Comparison of ENCODE assay signal across 20 cellular contexts in the genomic region with DNA sequence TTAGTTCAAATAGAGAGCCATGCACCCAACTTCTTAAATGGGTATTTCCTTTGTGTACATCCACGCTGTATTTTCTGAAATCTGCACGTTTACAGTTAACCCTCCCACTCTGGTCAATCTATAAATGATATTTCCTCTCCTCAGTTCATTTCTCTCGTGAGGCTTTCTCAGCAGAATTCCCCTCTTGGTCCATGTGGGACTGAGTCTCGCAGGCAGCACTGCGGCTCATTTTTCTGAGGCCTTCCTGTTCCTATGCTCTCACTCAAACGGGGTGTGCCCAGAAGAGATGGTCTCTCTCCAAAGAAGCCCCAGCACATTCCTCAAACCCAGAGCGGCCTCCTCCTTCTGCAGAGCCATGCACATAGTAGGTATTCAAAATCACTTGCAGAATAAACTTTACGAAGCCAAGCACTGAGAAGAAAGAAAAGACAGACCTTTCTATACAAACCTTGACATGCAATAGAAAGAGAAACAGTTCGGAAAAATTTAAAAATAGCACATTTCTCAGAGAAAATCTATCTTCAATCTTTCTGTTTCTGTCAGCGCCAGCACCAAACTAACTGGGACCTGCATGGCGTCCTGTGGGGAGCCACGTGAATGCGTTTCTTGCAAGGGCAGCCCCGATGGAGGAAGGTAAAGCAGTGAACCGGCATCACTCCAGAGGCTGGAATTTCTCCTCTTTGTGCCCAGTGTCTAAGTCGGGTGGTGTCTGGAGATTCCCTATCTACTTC.
DNase-seq lines count a peak whose midpoint lies in the region; ATAC-seq and TF ChIP-seq lines count a peak whose summit lies in the region.
"Had no signal": no experiment of that assay in that cellular context is flagged by ENCODE, and none has a peak within 500 bp of the region (broad histone marks: within the 10 kb centered on the region; RNA-seq: fewer than 3 reads in every experiment).

No MANE protein-coding gene starts in this region.

- H3K27me3 ChIP-seq in body of pancreas: no peaks in the 10 kb centered on the region
- H3K27me3 ChIP-seq: ascending aorta, foreskin keratinocyte, ovary, vagina had no signal

- no peaks in the 10 kb centered on the region for H3K9me3 ChIP-seq in body of pancreas
- H3K9me3 ChIP-seq: ascending aorta, ovary, vagina had no signal

- no peak overlapping the region for H3K4me3 Mint-ChIP-seq in activated naive CD8-positive, alpha-beta T cell treated with anti-CD3 and anti-CD28 coated beads, Interleukin-2, amount 50 U/mL, for 24 hours
- no peak overlapping the region for H3K4me3 Mint-ChIP-seq in activated naive CD8-positive, alpha-beta T cell treated with anti-CD3 and anti-CD28 coated beads for 36 hours
- peak overlapping the region in 3 of 4 donors; percentile 51 to 80 (median 64) for H3K4me3 Mint-ChIP-seq in IgD-negative memory B cell
- H3K4me3 Mint-ChIP-seq in progenitor cell of endocrine pancreas (ENCODE audit: low read depth): no peak overlapping the region
- H3K4me3 Mint-ChIP-seq: CD8-positive, alpha-beta memory T cell; GM23338 had no signal

- intact Hi-C loops in body of pancreas (cut with DNase I): no loop called here

- no peaks in the 10 kb centered on the region for H3K9me3 Mint-ChIP-seq in activated naive CD8-positive, alpha-beta T cell treated with anti-CD3 and anti-CD28 coated beads, Interleukin-2, amount 50 U/mL, for 24 hours
- H3K9me3 Mint-ChIP-seq in activated naive CD8-positive, alpha-beta T cell treated with anti-CD3 and anti-CD28 coated beads for 36 hours: no peaks in the 10 kb centered on the region
- no peaks in the 10 kb centered on the region for H3K9me3 Mint-ChIP-seq in IgD-negative memory B cell
- no peaks in the 10 kb centered on the region for H3K9me3 Mint-ChIP-seq in progenitor cell of endocrine pancreas (ENCODE audit: low read depth)
- H3K9me3 Mint-ChIP-seq: CD8-positive, alpha-beta memory T cell; GM23338 had no signal

- no peak for TF ChIP-seq POLR2A in body of pancreas (IDR thresholded peaks at IDR 0.05)

- peak overlapping the region; percentile 48 for H3K27ac Mint-ChIP-seq in activated naive CD8-positive, alpha-beta T cell treated with anti-CD3 and anti-CD28 coated beads, Interleukin-2, amount 50 U/mL, for 24 hours
- H3K27ac Mint-ChIP-seq in activated naive CD8-positive, alpha-beta T cell treated with anti-CD3 and anti-CD28 coated beads for 36 hours: no peak overlapping the region
- peak overlapping the region; percentile 48 to 99 (median 81) for H3K27ac Mint-ChIP-seq in IgD-negative memory B cell
- H3K27ac Mint-ChIP-seq in progenitor cell of endocrine pancreas: peak overlapping the region; percentile 9

- H3K4me3 ChIP-seq in body of pancreas: no peak overlapping the region
- H3K4me3 ChIP-seq: ascending aorta, GM23338, ovary, vagina had no signal

- ATAC-seq in activated naive CD8-positive, alpha-beta T cell treated with anti-CD3 and anti-CD28 coated beads, Interleukin-2, amount 50 U/mL, for 24 hours: no peak
- ATAC-seq in GM18511 (IDR thresholded peaks at IDR 0.05; ENCODE audit: unreplicated experiment) (no peak), body of pancreas (no peak)
- ATAC-seq: foreskin keratinocyte, left lobe of liver had no signal

- H3K4me1 ChIP-seq in body of pancreas: peaks cover 22% of the 10 kb centered on the region
- H3K4me1 ChIP-seq: foreskin keratinocyte had no signal

- H3K27me3 Mint-ChIP-seq in activated naive CD8-positive, alpha-beta T cell treated with anti-CD3 and anti-CD28 coated beads, Interleukin-2, amount 50 U/mL, for 24 hours: no peaks in the 10 kb centered on the region
- no peaks in the 10 kb centered on the region for H3K27me3 Mint-ChIP-seq in activated naive CD8-positive, alpha-beta T cell treated with anti-CD3 and anti-CD28 coated beads for 36 hours
- H3K27me3 Mint-ChIP-seq in IgD-negative memory B cell: no peaks in the 10 kb centered on the region
- H3K27me3 Mint-ChIP-seq in progenitor cell of endocrine pancreas: no peaks in the 10 kb centered on the region
- H3K27me3 Mint-ChIP-seq: CD8-positive, alpha-beta memory T cell had no signal

- TF ChIP-seq CTCF in progenitor cell of endocrine pancreas (IDR thresholded peaks at IDR 0.05; ENCODE audit: unreplicated experiment) (no peak), body of pancreas (IDR thresholded peaks at IDR 0.05) (no peak)

- H3K27ac ChIP-seq in caudate nucleus (ENCODE audit: low read depth, low read length) (peak overlapping the region; percentile 6), body of pancreas (no peak overlapping the region)
- H3K27ac ChIP-seq: ascending aorta, foreskin keratinocyte, ovary, vagina had no signal

- peaks cover 29% of the 10 kb centered on the region for H3K4me1 Mint-ChIP-seq in activated naive CD8-positive, alpha-beta T cell treated with anti-CD3 and anti-CD28 coated beads, Interleukin-2, amount 50 U/mL, for 24 hours
- peaks cover 23% of the 10 kb centered on the region for H3K4me1 Mint-ChIP-seq in activated naive CD8-positive, alpha-beta T cell treated with anti-CD3 and anti-CD28 coated beads for 36 hours
- H3K4me1 Mint-ChIP-seq in IgD-negative memory B cell (peaks cover 51 to 66% (median 56%) of the 10 kb centered on the region in 3 donors), progenitor cell of endocrine pancreas (ENCODE audit: low read depth) (peaks cover 23% of the 10 kb centered on the region)

- no peaks in the 10 kb centered on the region for H3K36me3 ChIP-seq in body of pancreas (replicated peaks in 1 of 2; ENCODE audit: insufficient read depth in 1 of 2, low read depth in 2 of 2)
- H3K36me3 ChIP-seq: ovary, vagina had no signal

- DNase-seq in activated naive CD8-positive, alpha-beta T cell treated with anti-CD3 and anti-CD28 coated beads, Interleukin-2, amount 50 U/mL, for 24 hours: no peak
- no peak for DNase-seq in activated naive CD8-positive, alpha-beta T cell treated with anti-CD3 and anti-CD28 coated beads for 36 hours
- DNase-seq in caudate nucleus (lab: John Stamatoyannopoulos, UW) (no peak), progenitor cell of endocrine pancreas (ENCODE audit: low spot score, unreplicated experiment) (no peak), NCI-H1436 treated with DMSO at 0.1 percent for 48 hours (lab: John Stamatoyannopoulos, UW) (no peak), body of pancreas (no peak)
- DNase-seq: activated gamma-delta T cell treated with Interleukin-2 at 50 U/mL for 16 hours; CD8-positive, alpha-beta memory T cell; cortex of kidney; DMS79; foreskin keratinocyte; NCI-H1930; NCI-H446; ovary had no signal

- peaks cover 14% of the 10 kb centered on the region for H3K36me3 Mint-ChIP-seq in activated naive CD8-positive, alpha-beta T cell treated with anti-CD3 and anti-CD28 coated beads, Interleukin-2, amount 50 U/mL, for 24 hours (ENCODE audit: low read depth)
- peaks cover 2% of the 10 kb centered on the region for H3K36me3 Mint-ChIP-seq in activated naive CD8-positive, alpha-beta T cell treated with anti-CD3 and anti-CD28 coated beads for 36 hours
- H3K36me3 Mint-ChIP-seq in IgD-negative memory B cell (peaks cover 13% of the 10 kb centered on the region), progenitor cell of endocrine pancreas (ENCODE audit: insufficient read depth) (peaks cover 5% of the 10 kb centered on the region)

- WGBS in body of pancreas, 2 donors: 85 to 89% methylated on average over 16 of the region's 16 CpGs

Comparison
In these comparisons a context has a peak if more than half of its experiments do, and no peak if none do; other contexts are left out.
1. H3K4me3 Mint-ChIP-seq: peak in IgD-negative memory B cell (3 of 4); none in activated naive CD8-positive, alpha-beta T cell treated with anti-CD3 and anti-CD28 coated beads, Interleukin-2, amount 50 U/mL, for 24 hours (single experiment), activated naive CD8-positive, alpha-beta T cell treated with anti-CD3 and anti-CD28 coated beads for 36 hours (single experiment) and progenitor cell of endocrine pancreas (single experiment).